ENCODE assay signal across 10 cellular contexts in genomic region chr2:32926708-32927084, GRCh38. TPM values are rescaled to one million over a fixed set of nuclear protein-coding genes. Genes with fewer than 3 reads are reported as not detected.
A peak's percentile ranks its signal among the peaks of the same experiment; 100 is the strongest.
DNase-seq lines count a peak whose midpoint lies in the region; ATAC-seq, FAIRE-seq and TF ChIP-seq lines count a peak whose summit lies in the region.
"Had no signal": no experiment of that assay in that cellular context is flagged by ENCODE, and none has a peak within 500 bp of the region (broad histone marks: within the 10 kb centered on the region; RNA-seq: fewer than 3 reads in every experiment).

No MANE protein-coding gene starts in this region.

- no peak overlapping the region for H2BK20ac ChIP-seq in H1 (ENCODE audit: low read length)

- no TSS peak for BruUV-seq in HepG2 (replicated peaks; lab: Mats Ljungman, UMichigan)

- peak overlapping the region; percentile 61; the same call in 1 of the 2 replicates for H2BK5ac ChIP-seq in H1 (ENCODE audit: low read depth, low read length)

- TF ChIP-seq POLR2A in H1 (IDR thresholded peaks at IDR 0.05; ENCODE audit: control extremely low read depth in 1 of 2, low read depth in 2 of 2, low read length in 2 of 2) = no peak
- no peak for TF ChIP-seq POLR2A in HepG2 (IDR thresholded peaks at IDR 0.05; ENCODE audit: insufficient read depth in 1 of 2, low read depth in 2 of 2, low read length in 2 of 2)

- H3K23me2 ChIP-seq in H1 (ENCODE audit: low read depth, low read length) = no peaks in the 10 kb centered on the region

- no peak overlapping the region for H3K4ac ChIP-seq in H1 (replicated peaks; ENCODE audit: insufficient read length, low read depth, low read length)

- no peak; a peak in 1 of 4 replicates for TF ChIP-seq RAD21 in H1 (IDR thresholded peaks at IDR 0.05 in 1 of 2, conservative IDR thresholded peaks at IDR 0.05 in 1 of 2; ENCODE audit: low read depth in 2 of 2, low read length in 2 of 2)
- TF ChIP-seq RAD21 in HepG2 (CRISPR knock-in tag; IDR thresholded peaks at IDR 0.05) = no peak

- intact Hi-C loops in heart right ventricle (cut with DNase I) = loop anchor here in 1 of 10 donors (10.0 kb wide), 1 partner anchor 72 kb away; no protein-coding TSS in a partner anchor
- intact Hi-C loops in cardiac septum (cut with DNase I) = no loop called here
- intact Hi-C loops in HepG2 (cut with micrococcal nuclease; ENCODE audit: unreplicated experiment) = no loop called here

- H2BK15ac ChIP-seq in H1 (ENCODE audit: low read length) = peak overlapping the region; percentile 22; the same call in 1 of the 2 replicates

- H4K5ac ChIP-seq in H1 (ENCODE audit: insufficient read length, low read depth, low read length) = no peak overlapping the region

- H3K27ac ChIP-seq in heart right ventricle (no peak overlapping the region), H1 (ENCODE audit: low read depth, low read length) (no peak overlapping the region), HepG2 (ENCODE audit: extremely low read length, insufficient read depth, low read length) (no peak overlapping the region)
- H3K27ac ChIP-seq: thoracic aorta had no signal

- peak overlapping the region; percentile 3; the same call in 1 of the 2 replicates for H3K18ac ChIP-seq in H1 (ENCODE audit: extremely low read depth, low read length)

- H3K4me2 ChIP-seq in H1 (ENCODE audit: insufficient read depth in 1 of 2, low read depth in 2 of 2, low read length in 2 of 2) (no peak overlapping the region), HepG2 (ENCODE audit: low read depth, low read length) (no peak overlapping the region)

- H3K14ac ChIP-seq in H1 (ENCODE audit: insufficient read length) = no peak overlapping the region

- H2BK12ac ChIP-seq in H1 (ENCODE audit: low read depth, low read length) = peak overlapping the region; percentile 96; the same call in 1 of the 2 replicates

- no peak overlapping the region for H3K56ac ChIP-seq in H1 (replicated peaks; ENCODE audit: insufficient read length, low read depth, low read length)

- H3K9me3 ChIP-seq in heart right ventricle = no peaks in the 10 kb centered on the region
- H3K9me3 ChIP-seq in H1 (ENCODE audit: insufficient read depth in 2 of 2, low read depth in 1 of 2, low read length in 1 of 2) = no peaks in the 10 kb centered on the region
- no peaks in the 10 kb centered on the region for H3K9me3 ChIP-seq in HepG2 (ENCODE audit: low read length)
- H3K9me3 ChIP-seq: thoracic aorta had no signal

- TF ChIP-seq EP300 in H1 (IDR thresholded peaks at IDR 0.05; ENCODE audit: borderline replicate concordance in 1 of 2, low read depth in 2 of 2, low read length in 2 of 2) (no peak), HepG2 (IDR thresholded peaks at IDR 0.05; ENCODE audit: low read depth in 2 of 2, low read length in 2 of 2) (no peak), HepG2 (CRISPR knock-in tag; IDR thresholded peaks at IDR 0.05; ENCODE audit: borderline replicate concordance) (no peak)

- H3K79me2 ChIP-seq in H1 (ENCODE audit: control insufficient read depth in 1 of 2, insufficient read depth in 2 of 2, low read length in 2 of 2) = no peaks in the 10 kb centered on the region
- no peaks in the 10 kb centered on the region for H3K79me2 ChIP-seq in HepG2 (ENCODE audit: insufficient read depth, low read length)

- in situ Hi-C loops in HepG2 (cut with HindIII; ENCODE audit: extremely low pct_ligation_motif_present, low pct_unique_long_range_greater_than_20kb) = no loop called here

- peak in 6 of 8 donors; percentile 44 to 67 (median 56) for ATAC-seq in heart right ventricle
- ATAC-seq in HepG2 = peak; percentile 45; the same call in 2 of the 3 replicates
- ATAC-seq in GM19397 (IDR thresholded peaks at IDR 0.05; ENCODE audit: unreplicated experiment) = no peak
- ATAC-seq: activated CD4-positive, alpha-beta T cell treated with anti-CD3 and anti-CD28 coated beads for 36 hours had no signal

- POLR2A ChIA-PET in H1 (lab: Charles Lee; ENCODE audit: partially characterized antibody) (interaction anchor here (1.2 to 1.3 kb wide), 2 partner anchors 11 to 21 kb away, joined by 3 read pairs; no protein-coding TSS in a partner anchor), HepG2 (lab: Yijun Ruan, JAX) (no interaction called here)

- H3K4me1 ChIP-seq in heart right ventricle (peaks cover 0 to 4% (median 0%) of the 10 kb centered on the region in 9 donors), H1 (replicated peaks in 1 of 4; ENCODE audit: control insufficient read depth in 3 of 4, insufficient read depth in 4 of 4, low read length in 3 of 4) (peaks cover 0 to 9% (median 4%) of the 10 kb centered on the region in 4 experiments; a peak in 4 of 7 replicates), HepG2 (ENCODE audit: insufficient read depth, low read length) (no peaks in the 10 kb centered on the region)

- FAIRE-seq in H1 (lab: Jason Lieb, UNC) = no peak
- FAIRE-seq in HepG2 (lab: Jason Lieb, UNC) = no peak

- H4K8ac ChIP-seq in H1 (ENCODE audit: extremely low read depth, insufficient read depth, low read length) = no peak overlapping the region

- H2BK120ac ChIP-seq in H1 (replicated peaks; ENCODE audit: low read depth, low read length) = no peak overlapping the region

- H3K27me3 ChIP-seq in heart right ventricle (peaks cover 0 to 10% (median 0%) of the 10 kb centered on the region in 7 donors), H1 (replicated peaks in 1 of 4; ENCODE audit: control insufficient read depth in 3 of 4, extremely low read depth in 1 of 4, insufficient read depth in 3 of 4, low read length in 3 of 4) (no peaks in the 10 kb centered on the region), HepG2 (ENCODE audit: control insufficient read depth in 1 of 2, insufficient read depth in 2 of 2, low read length in 2 of 2) (peaks cover 1 to 15% of the 10 kb centered on the region in 2 experiments; a peak in 2 of 5 replicates), H7 (ENCODE audit: control insufficient read depth, insufficient read depth, low read length) (no peaks in the 10 kb centered on the region)

- no peak overlapping the region for H3K23ac ChIP-seq in H1 (ENCODE audit: insufficient read length)

- CTCF ChIA-PET in H1 (lab: Charles Lee; ENCODE audit: partially characterized antibody) = interaction anchor here (0.5 kb wide), 1 partner anchor 336 kb away, joined by 4 read pairs; no protein-coding TSS in a partner anchor
- CTCF ChIA-PET in HepG2 (lab: Yijun Ruan, JAX; ENCODE audit: low intra/inter-chr PET ratio, low total read pairs) = no interaction called here

- H2AK5ac ChIP-seq in H1 (ENCODE audit: low read depth, low read length) = no peak overlapping the region

- no peak for TF ChIP-seq CTCF in heart right ventricle (IDR thresholded peaks at IDR 0.05)
- TF ChIP-seq CTCF in H1 (IDR thresholded peaks at IDR 0.05; ENCODE audit: control extremely low read depth in 1 of 3, insufficient read depth in 1 of 3, low read depth in 1 of 3, low read length in 3 of 3) = no peak
- TF ChIP-seq CTCF in HepG2 (CRISPR knock-in tag; IDR thresholded peaks at IDR 0.05) = no peak

- H4K91ac ChIP-seq in H1 (replicated peaks; ENCODE audit: insufficient read length, low read length) = no peak overlapping the region

- DNase-seq in heart right ventricle (no peak), cardiac septum (ENCODE audit: low spot score) (no peak), H1 (ENCODE audit: low read depth in 1 of 2, low spot score in 2 of 2) (peak in 1 of 2 experiments; percentile 44), HepG2 (ENCODE audit: low spot score) (no peak), SW 1271 (lab: John Stamatoyannopoulos, UW) (no peak), H7 (no peak), NCI-H526 treated with DMSO at 0.1 percent for 48 hours (lab: John Stamatoyannopoulos, UW) (no peak)
- DNase-seq: activated CD4-positive, alpha-beta T cell treated with anti-CD3 and anti-CD28 coated beads for 36 hours had no signal

- H3K4me3 ChIP-seq in heart right ventricle (no peak overlapping the region), H1 (ENCODE audit: extremely low read depth in 1 of 4, insufficient read depth in 2 of 4, low read depth in 3 of 4, low read length in 4 of 4) (no peak overlapping the region), HepG2 (replicated peaks in 1 of 3; ENCODE audit: insufficient read depth in 1 of 3, low read depth in 2 of 3, low read length in 3 of 3) (no peak overlapping the region), H7 (ENCODE audit: insufficient read depth, low read depth, low read length) (no peak overlapping the region)
- H3K4me3 ChIP-seq: thoracic aorta had no signal

- H3K36me3 ChIP-seq in heart right ventricle = no peaks in the 10 kb centered on the region
- no peaks in the 10 kb centered on the region for H3K36me3 ChIP-seq in H1 (ENCODE audit: control insufficient read depth in 2 of 4, insufficient read depth in 4 of 4, low read length in 3 of 4)
- H3K36me3 ChIP-seq in HepG2 (replicated peaks in 1 of 2; ENCODE audit: control insufficient read depth in 1 of 2, insufficient read depth in 2 of 2, low read length in 2 of 2) = no peaks in the 10 kb centered on the region
- no peaks in the 10 kb centered on the region for H3K36me3 ChIP-seq in H7 (replicated peaks; ENCODE audit: control insufficient read depth, insufficient read depth, low read length)
- H3K36me3 ChIP-seq: thoracic aorta had no signal

- no peaks in the 10 kb centered on the region for H3K79me1 ChIP-seq in H1 (ENCODE audit: low read depth, low read length)

- H2AFZ ChIP-seq in H1 (ENCODE audit: low read length) (no peak overlapping the region), HepG2 (ENCODE audit: low read length) (no peak overlapping the region)

- no peak overlapping the region for H3K9ac ChIP-seq in H1 (replicated peaks in 1 of 4; ENCODE audit: extremely low read depth in 1 of 4, low read depth in 3 of 4, low read length in 3 of 4)
- no peak overlapping the region for H3K9ac ChIP-seq in HepG2 (ENCODE audit: insufficient read depth, low read depth, low read length)

- 47 to 55% methylated on average over 2 of the region's 2 CpGs for WGBS in heart right ventricle, 2 donors
- 61% methylated on average over 2 of the region's 2 CpGs; no CpG with 5 or more reads in 1 of the 2 experiments for WGBS in H1 (ENCODE audit: extremely low coverage in 1 of 2, insufficient coverage in 1 of 2, insufficient read length in 1 of 2, insufficient replicate concordance in 2 of 2, low coverage in 1 of 2, low lambda C conversion rate in 2 of 2, missing lambda C conversion rate in 1 of 2), 2 experiments
- WGBS in HepG2 (ENCODE audit: low lambda C conversion rate) = 23% methylated on average over 2 of the region's 2 CpGs

- H4K20me1 ChIP-seq in H1 (replicated peaks in 1 of 2; ENCODE audit: control insufficient read depth in 1 of 2, insufficient read depth in 2 of 2, low read length in 2 of 2) (no peaks in the 10 kb centered on the region), HepG2 (ENCODE audit: insufficient read depth, low read length) (no peaks in the 10 kb centered on the region)

RNA-seq across cellular contexts. Expression of gene LTBP1, which starts 20.1 kb away (rescaled TPM):
- total RNA-seq in heart right ventricle (100 to 1,000 TPM in 3 of 10 donors, 10 to 100 TPM in 7; 72.4 to 164 (median 90.3) TPM), cardiac septum (124 TPM), HepG2 (2016; rRNA removed; fragmentation: Illumina TruSeq; extraction: Trizol) (0.22 and 0.34 TPM in 2 replicates)
- polyA plus RNA-seq in heart right ventricle (10 to 100 TPM; 22.4 to 34.6 TPM), H1 (2011; rRNA removed) (14.0 and 15.4 TPM in 2 replicates), HepG2 (2011; rRNA removed) (0.12 and 0.16 TPM in 2 replicates)
- 23.8 and 24.7 TPM in 2 replicates for total RNA-seq in H1 (2021; fragmentation: NEBNext Ultra II Directional; extraction: Animal tissue kit (Norgen Biotek cat#: 25700))
- 19.1 TPM for polyA plus RNA-seq in H1 (2011; cell fraction: cytosol; rRNA removed)
- 22.1 TPM for polyA plus RNA-seq in H1 (2011; cell fraction: nucleus; rRNA removed)
- polyA plus RNA-seq in H1 (2012, experiment 1 of 2) = 22.6 to 24.5 TPM (median 24.0 TPM) in 4 replicates
- 3.1 TPM for polyA plus RNA-seq in H1 (2012, experiment 2 of 2)
- 31.2 TPM for polyA plus RNA-seq in H1 (2013, experiment 1 of 2)
- 23.3 TPM for polyA plus RNA-seq in H1 (2013, experiment 2 of 2)
- 39.6 and 58.9 TPM in 2 replicates for polyA minus RNA-seq in H1 (2011; rRNA and poly(A)+ RNA removed)
- 20.6 TPM for polyA minus RNA-seq in H1 (2011; cell fraction: cytosol; rRNA and poly(A)+ RNA removed)
- polyA minus RNA-seq in H1 (2011; cell fraction: nucleus; rRNA and poly(A)+ RNA removed) = 21.7 TPM
- 0.26 TPM in 1 of 2 replicates, not detected in the other for total RNA-seq in HepG2 (2016; cell fraction: cytosol; rRNA removed; fragmentation: Illumina TruSeq; extraction: Trizol; ENCODE audit: low read depth)
- total RNA-seq in HepG2 (2016; cell fraction: insoluble cytoplasmic fraction; rRNA removed; fragmentation: Illumina TruSeq; extraction: Trizol) = 0.18 and 0.39 TPM in 2 replicates
- total RNA-seq in HepG2 (2016; cell fraction: membrane; rRNA removed; fragmentation: Illumina TruSeq; extraction: Trizol) = 0.03 and 0.10 TPM in 2 replicates
- 0.37 and 0.38 TPM in 2 replicates for total RNA-seq in HepG2 (2016; cell fraction: nucleus; rRNA removed; fragmentation: Illumina TruSeq; extraction: Trizol)
- 0.15 and 0.21 TPM in 2 replicates for polyA plus RNA-seq in HepG2 (2011; cell fraction: cytosol; rRNA removed)
- 0.14 and 0.19 TPM in 2 replicates for polyA plus RNA-seq in HepG2 (2011; cell fraction: nucleus; rRNA removed)
- polyA plus RNA-seq in HepG2 (2012) = 0.04 and 0.27 TPM in 2 replicates
- polyA plus RNA-seq in HepG2 (2016; cell fraction: cytosol; fragmentation: Illumina TruSeq; extraction: Trizol; ENCODE audit: low read depth) = 0.03 TPM in 1 of 2 replicates, not detected in the other
- polyA plus RNA-seq in HepG2 (2016; cell fraction: insoluble cytoplasmic fraction; fragmentation: Illumina TruSeq; extraction: Trizol; ENCODE audit: low read depth) = 0.22 and 0.27 TPM in 2 replicates
- polyA plus RNA-seq in HepG2 (2016; cell fraction: membrane; fragmentation: Illumina TruSeq; extraction: Trizol; ENCODE audit: low read depth) = not detected in 2 replicates
- polyA plus RNA-seq in HepG2 (2016; cell fraction: nucleus; fragmentation: Illumina TruSeq; extraction: Trizol; ENCODE audit: insufficient read depth, low read depth) = 0.26 and 0.40 TPM in 2 replicates
- polyA minus RNA-seq in HepG2 (2011; rRNA and poly(A)+ RNA removed; ENCODE audit: low replicate concordance) = 0.23 and 0.28 TPM in 2 replicates
- 0.30 TPM in 1 of 2 replicates, not detected in the other for polyA minus RNA-seq in HepG2 (2011; cell fraction: cytosol; rRNA and poly(A)+ RNA removed)
- polyA minus RNA-seq in HepG2 (2011; cell fraction: nucleus; rRNA and poly(A)+ RNA removed) = 0.75 and 1.0 TPM in 2 replicates
- 19.6 and 27.4 TPM in 2 replicates for total RNA-seq in H7 (2014; rRNA removed; shearing (Covaris generic))

Comparison
In these comparisons a context has a peak if more than half of its experiments do, and no peak if none do; other contexts are left out.
1. RNA of gene LTBP1, which starts 20.1 kb away (total RNA-seq): 124 TPM in cardiac septum (single experiment), 72.4 to 164 TPM in heart right ventricle, 23.8 to 24.7 TPM in H1 and 19.6 to 27.4 TPM in H7; 0.03 to 0.39 TPM in HepG2; every median in the first group is over 10 times any median in the second.